15 cellular contexts compared by ENCODE assay signal in genomic region chr20:61973515-61974356, GRCh38.
DNase-seq lines count a peak whose midpoint lies in the region; ATAC-seq and TF ChIP-seq lines count a peak whose summit lies in the region.
"Had no signal": no experiment of that assay in that cellular context is flagged by ENCODE, and none has a peak within 500 bp of the region (broad histone marks: within the 10 kb centered on the region; RNA-seq: fewer than 3 reads in every experiment).

No MANE protein-coding gene starts in this region.

- H3K4me1 ChIP-seq in cardiac muscle cell (ENCODE audit: low read depth) (peaks cover 8% of the 10 kb centered on the region), left ventricle myocardium inferior (peaks cover 6% of the 10 kb centered on the region), spleen (no peaks in the 10 kb centered on the region)
- H3K4me1 ChIP-seq: A549 had no signal

- H3K27ac ChIP-seq in cardiac muscle cell (peak overlapping the region; percentile 66), left ventricle myocardium inferior (replicated peaks) (no peak overlapping the region), spleen (no peak overlapping the region)
- H3K27ac ChIP-seq: A549 had no signal

- ATAC-seq in GM18868 (IDR thresholded peaks at IDR 0.05; ENCODE audit: unreplicated experiment): no peak
- ATAC-seq: A549 had no signal

- DNase-seq in cardiac muscle cell (ENCODE audit: low read depth in 1 of 2, low spot score in 1 of 2) (no peak), left ventricle myocardium inferior (no peak), HuH-7 (ENCODE audit: low spot score) (peak; percentile 52), iPS-NIHi7 (ENCODE audit: extremely low spot score) (peak; percentile 53), spleen (peak; percentile 49), cerebellum (ENCODE audit: low spot score) (no peak), kidney glomerular epithelial cell (lab: John Stamatoyannopoulos, UW) (no peak)
- DNase-seq: AML-193, DMS53, IMR-90, Kasumi-1, NCI-H187 treated with DMSO at 0.1 percent for 48 hours, NCI-H774 had no signal

- no peak for TF ChIP-seq CTCF in cardiac muscle cell (IDR thresholded peaks at IDR 0.05; ENCODE audit: low read depth, low read length)
- TF ChIP-seq CTCF in left ventricle myocardium inferior (IDR thresholded peaks at IDR 0.05; ENCODE audit: borderline replicate concordance): no peak
- no peak for TF ChIP-seq CTCF in spleen (IDR thresholded peaks at IDR 0.05 in 8 of 11, conservative IDR thresholded peaks at IDR 0.05 in 3 of 11)

- 95 to 97% (median 96%) methylated on average over 25 of the region's 25 CpGs for WGBS in spleen, 5 donors

- H3K27me3 ChIP-seq in cardiac muscle cell (no peaks in the 10 kb centered on the region), left ventricle myocardium inferior (ENCODE audit: low read depth) (no peaks in the 10 kb centered on the region), spleen (replicated peaks in 1 of 7) (no peaks in the 10 kb centered on the region)

- no peak for TF ChIP-seq POLR2A in spleen (IDR thresholded peaks at IDR 0.05)

- H3K9me3 ChIP-seq in cardiac muscle cell (ENCODE audit: low read depth) (no peaks in the 10 kb centered on the region), left ventricle myocardium inferior (replicated peaks) (no peaks in the 10 kb centered on the region), spleen (peaks cover 0 to 4% (median 0%) of the 10 kb centered on the region in 8 donors)
- H3K9me3 ChIP-seq: A549 had no signal

- H3K36me3 ChIP-seq in cardiac muscle cell (no peaks in the 10 kb centered on the region), left ventricle myocardium inferior (peaks cover 51% of the 10 kb centered on the region), spleen (peaks cover 0 to 68% (median 40%) of the 10 kb centered on the region in 6 donors)

- H3K4me3 ChIP-seq in cardiac muscle cell: no peak overlapping the region
- H3K4me3 ChIP-seq in left ventricle myocardium inferior: no peak overlapping the region
- no peak overlapping the region for H3K4me3 ChIP-seq in spleen
- H3K4me3 ChIP-seq: A549 had no signal

- intact Hi-C loops in left ventricle myocardium inferior (cut with micrococcal nuclease): no loop called here
- intact Hi-C loops in spleen (cut with DNase I; ENCODE audit: low total_unique reads): no loop called here

Comparison
In these comparisons a context has a peak if more than half of its experiments do, and no peak if none do; other contexts are left out.
1. DNase-seq: peak in HuH-7 (single experiment), iPS-NIHi7 (single experiment) and spleen (single experiment); none in cardiac muscle cell (0 of 2), left ventricle myocardium inferior (single experiment), cerebellum (single experiment) and kidney glomerular epithelial cell (single experiment).